22 cellular contexts compared by ENCODE assay signal in genomic region chr12:38113991-38114390, GRCh38.
"Had no signal": no experiment of that assay in that cellular context is flagged by ENCODE, and none has a peak within 500 bp of the region (broad histone marks: within the 10 kb centered on the region; RNA-seq: fewer than 3 reads in every experiment).

No MANE protein-coding gene starts in this region.

- H3K4me3 ChIP-seq: esophagus squamous epithelium, heart right ventricle, lower lobe of right lung, prostate gland, sigmoid colon, thoracic aorta, tibial nerve, upper lobe of left lung, vagina had no signal

- H3K36me3 ChIP-seq: esophagus squamous epithelium, heart right ventricle, lower lobe of right lung, prostate gland, sigmoid colon, thoracic aorta, tibial nerve, upper lobe of left lung, vagina had no signal

- H3K27ac ChIP-seq: esophagus squamous epithelium, heart right ventricle, lower lobe of right lung, prostate gland, sigmoid colon, thoracic aorta, tibial nerve, upper lobe of left lung, vagina had no signal

- H3K27me3 ChIP-seq: esophagus squamous epithelium, heart right ventricle, sigmoid colon, tibial nerve, upper lobe of left lung, vagina had no signal

- H3K4me1 ChIP-seq: heart right ventricle, lower lobe of right lung, prostate gland, sigmoid colon, tibial nerve, upper lobe of left lung, vagina had no signal

- DNase-seq: cortex of kidney; effector memory CD8-positive, alpha-beta T cell; erythroblast; esophagus squamous epithelium; foreskin melanocyte; glutamatergic neuron; heart right ventricle; hippocampal formation; left ventricle myocardium superior; lower lobe of right lung; naive thymus-derived CD8-positive, alpha-beta T cell; nephron progenitor cell; nucleus accumbens; right cardiac atrium; sigmoid colon; stimulated activated CD4-positive, alpha-beta T cell treated with anti-CD3 and anti-CD28 coated beads, Interleukin-4, amount 100 ng/mL, for 4 hours; stimulated activated naive B cell treated with anti-CD40 and anti-IgM and Interleukin-4, amounts not matched to agents 10 μg/mL and 1 μg/mL and 100 μg/mL, for 72 hours; upper lobe of left lung had no signal

- ATAC-seq: effector memory CD8-positive, alpha-beta T cell; heart right ventricle; left ventricle myocardium superior; lower lobe of right lung; naive thymus-derived CD8-positive, alpha-beta T cell; right cardiac atrium; stimulated activated naive B cell treated with anti-CD40 and anti-IgM and Interleukin-4, amounts not matched to agents 10 μg/mL and 1 μg/mL and 100 μg/mL, for 72 hours had no signal

- H3K9me3 ChIP-seq: esophagus squamous epithelium, lower lobe of right lung, prostate gland, sigmoid colon, thoracic aorta, tibial nerve, upper lobe of left lung, vagina had no signal
